In genomic region chr4:2805712-2806391, GRCh38 we compare ENCODE assay signal across 12 cellular contexts. TPM values are rescaled to one million over a fixed set of nuclear protein-coding genes. Genes with fewer than 3 reads are reported as not detected.
DNase-seq lines count a peak whose midpoint lies in the region; ATAC-seq and TF ChIP-seq lines count a peak whose summit lies in the region.
"Had no signal": no experiment of that assay in that cellular context is flagged by ENCODE, and none has a peak within 500 bp of the region (broad histone marks: within the 10 kb centered on the region; RNA-seq: fewer than 3 reads in every experiment).

No MANE protein-coding gene starts in this region.

- no peaks in the 10 kb centered on the region for H3K79me2 ChIP-seq in OCI-LY7 (ENCODE audit: insufficient read depth, low read depth, low read length)

- peak; percentile 55 for DNase-seq in LNCaP clone FGC (ENCODE audit: low read depth)
- DNase-seq in left lobe of liver (ENCODE audit: low spot score): no peak
- DNase-seq in stimulated activated naive B cell treated with anti-CD40 and anti-IgM and Interleukin-4, amounts not matched to agents 10 μg/mL and 1 μg/mL and 100 μg/mL, for 72 hours: no peak
- no peak for DNase-seq in hepatic stellate cell (ENCODE audit: low spot score)
- DNase-seq in OCI-LY7 (ENCODE audit: low spot score): no peak
- DNase-seq: activated CD4-positive, alpha-beta T cell treated with anti-CD3 and anti-CD28 coated beads for 48 hours; activated naive CD4-positive, alpha-beta T cell; NCI-H2107; SIG-M5 had no signal

- no TSS peak for BruUV-seq in OCI-LY7 (replicated peaks; lab: Mats Ljungman, UMichigan)

- H2AFZ ChIP-seq in OCI-LY7 (ENCODE audit: low read length): no peak overlapping the region

- ATAC-seq in left lobe of liver (peak; percentile 55), GM18858 (IDR thresholded peaks at IDR 0.05; ENCODE audit: unreplicated experiment) (no peak)
- peak in 1 of 2 donors; percentile 11 for ATAC-seq in stimulated activated naive B cell treated with anti-CD40 and anti-IgM and Interleukin-4, amounts not matched to agents 10 μg/mL and 1 μg/mL and 100 μg/mL, for 72 hours (replicated peaks)
- ATAC-seq in activated T-helper 17 cell treated with anti-CD3 and anti-CD28 coated beads, Interleukin-2, amount 50 U/mL, for 72 hours (replicated peaks): no peak

- H3K9me2 ChIP-seq in OCI-LY7 (ENCODE audit: insufficient read depth, low read length): no peaks in the 10 kb centered on the region

- peaks cover 68 to 87% of the 10 kb centered on the region in 2 donors for H3K4me1 Mint-ChIP-seq in stimulated activated naive B cell treated with anti-CD40 and anti-IgM and Interleukin-4, amounts not matched to agents 10 μg/mL and 1 μg/mL and 100 μg/mL, for 72 hours
- H3K4me1 Mint-ChIP-seq in activated T-helper 17 cell treated with anti-CD3 and anti-CD28 coated beads, Interleukin-2, amount 50 U/mL, for 72 hours: peaks cover 18% of the 10 kb centered on the region

- H3K36me3 ChIP-seq in OCI-LY7 (ENCODE audit: insufficient read depth, low read length): no peaks in the 10 kb centered on the region

- peak overlapping the region; percentile 47 for H3K27ac ChIP-seq in cingulate gyrus (ENCODE audit: low read depth, low read length)
- H3K27ac ChIP-seq in OCI-LY7 (ENCODE audit: low read depth, low read length, poor library complexity, severe bottlenecking): no peak overlapping the region

- peaks cover 14% of the 10 kb centered on the region for H3K4me1 ChIP-seq in OCI-LY7 (ENCODE audit: insufficient read depth, low read length, poor library complexity, severe bottlenecking)

- CTCF ChIA-PET in OCI-LY7 (lab: Charles Lee; ENCODE audit: unreplicated experiment): no interaction called here

- no peaks in the 10 kb centered on the region for H3K9me3 Mint-ChIP-seq in stimulated activated naive B cell treated with anti-CD40 and anti-IgM and Interleukin-4, amounts not matched to agents 10 μg/mL and 1 μg/mL and 100 μg/mL, for 72 hours
- no peaks in the 10 kb centered on the region for H3K9me3 Mint-ChIP-seq in activated T-helper 17 cell treated with anti-CD3 and anti-CD28 coated beads, Interleukin-2, amount 50 U/mL, for 72 hours

- intact Hi-C loops in OCI-LY7 (cut with micrococcal nuclease; ENCODE audit: unreplicated experiment): no loop called here

- POLR2A ChIA-PET in OCI-LY7 (lab: Charles Lee): no interaction called here

- peaks cover 11 to 18% of the 10 kb centered on the region in 2 donors for H3K36me3 Mint-ChIP-seq in stimulated activated naive B cell treated with anti-CD40 and anti-IgM and Interleukin-4, amounts not matched to agents 10 μg/mL and 1 μg/mL and 100 μg/mL, for 72 hours
- peaks cover 6% of the 10 kb centered on the region for H3K36me3 Mint-ChIP-seq in activated T-helper 17 cell treated with anti-CD3 and anti-CD28 coated beads, Interleukin-2, amount 50 U/mL, for 72 hours (ENCODE audit: low read depth)

- H3K27ac Mint-ChIP-seq in stimulated activated naive B cell treated with anti-CD40 and anti-IgM and Interleukin-4, amounts not matched to agents 10 μg/mL and 1 μg/mL and 100 μg/mL, for 72 hours: peak overlapping the region; percentile 92
- no peak overlapping the region for H3K27ac Mint-ChIP-seq in activated T-helper 17 cell treated with anti-CD3 and anti-CD28 coated beads, Interleukin-2, amount 50 U/mL, for 72 hours

- no peak overlapping the region for H3K4me2 ChIP-seq in OCI-LY7 (ENCODE audit: low read length)

- peak overlapping the region; percentile 72 to 74 for H3K4me3 Mint-ChIP-seq in stimulated activated naive B cell treated with anti-CD40 and anti-IgM and Interleukin-4, amounts not matched to agents 10 μg/mL and 1 μg/mL and 100 μg/mL, for 72 hours
- no peak overlapping the region for H3K4me3 Mint-ChIP-seq in activated T-helper 17 cell treated with anti-CD3 and anti-CD28 coated beads, Interleukin-2, amount 50 U/mL, for 72 hours

- no peaks in the 10 kb centered on the region for H3K27me3 Mint-ChIP-seq in stimulated activated naive B cell treated with anti-CD40 and anti-IgM and Interleukin-4, amounts not matched to agents 10 μg/mL and 1 μg/mL and 100 μg/mL, for 72 hours
- no peaks in the 10 kb centered on the region for H3K27me3 Mint-ChIP-seq in activated T-helper 17 cell treated with anti-CD3 and anti-CD28 coated beads, Interleukin-2, amount 50 U/mL, for 72 hours

- H3K4me3 ChIP-seq in LNCaP clone FGC (ENCODE audit: low read depth, low read length): no peak overlapping the region
- no peak overlapping the region for H3K4me3 ChIP-seq in OCI-LY7 (ENCODE audit: low read depth, low read length, poor library complexity, severe bottlenecking)

- no peak for TF ChIP-seq CTCF in LNCaP clone FGC (IDR thresholded peaks at IDR 0.05; ENCODE audit: control insufficient read depth, extremely low read depth, insufficient read depth)
- no peak for TF ChIP-seq CTCF in OCI-LY7 (conservative IDR thresholded peaks at IDR 0.05; ENCODE audit: low read length)

- H3K9me3 ChIP-seq in OCI-LY7 (ENCODE audit: low read length): no peaks in the 10 kb centered on the region

- H4K20me1 ChIP-seq in OCI-LY7 (ENCODE audit: insufficient read depth, low read length): no peaks in the 10 kb centered on the region

RNA-seq across cellular contexts. Expression of gene SH3BP2, which starts 13.0 kb away (rescaled TPM):
- total RNA-seq in left lobe of liver (59.8 TPM), OCI-LY7 (2022) (23.8 and 31.6 TPM in 2 replicates)
- total RNA-seq in activated T-helper 17 cell treated with anti-CD3 and anti-CD28 coated beads, Interleukin-2, amount 50 U/mL, for 72 hours: 100 to 1,000 TPM in 1 of 2 donors, 10 to 100 TPM in 1; 83.5 to 122 TPM
- 6.9 and 10.9 TPM in 2 replicates for total RNA-seq in OCI-LY7 (2014; rRNA removed; shearing (Covaris generic))

RNA-seq across cellular contexts. Expression of gene ADD1, which starts 37.8 kb away (rescaled TPM):
- 113 TPM for total RNA-seq in left lobe of liver
- 100 to 1,000 TPM; 220 to 254 TPM for total RNA-seq in activated T-helper 17 cell treated with anti-CD3 and anti-CD28 coated beads, Interleukin-2, amount 50 U/mL, for 72 hours
- total RNA-seq in OCI-LY7 (2014; rRNA removed; shearing (Covaris generic)): 77.1 and 85.3 TPM in 2 replicates
- 108 TPM in 2 replicates for total RNA-seq in OCI-LY7 (2022)

RNA-seq across cellular contexts. Expression of gene TNIP2, which starts 49.7 kb away (rescaled TPM):
- total RNA-seq in left lobe of liver: 13.1 TPM
- total RNA-seq in activated T-helper 17 cell treated with anti-CD3 and anti-CD28 coated beads, Interleukin-2, amount 50 U/mL, for 72 hours: 100 to 1,000 TPM in 1 of 2 donors, 10 to 100 TPM in 1; 80.1 to 110 TPM
- total RNA-seq in OCI-LY7 (2014; rRNA removed; shearing (Covaris generic)): 32.1 TPM in 2 replicates
- 26.2 and 28.3 TPM in 2 replicates for total RNA-seq in OCI-LY7 (2022)
